Comparison of ENCODE assay signal across 16 cellular contexts in the genomic region with DNA sequence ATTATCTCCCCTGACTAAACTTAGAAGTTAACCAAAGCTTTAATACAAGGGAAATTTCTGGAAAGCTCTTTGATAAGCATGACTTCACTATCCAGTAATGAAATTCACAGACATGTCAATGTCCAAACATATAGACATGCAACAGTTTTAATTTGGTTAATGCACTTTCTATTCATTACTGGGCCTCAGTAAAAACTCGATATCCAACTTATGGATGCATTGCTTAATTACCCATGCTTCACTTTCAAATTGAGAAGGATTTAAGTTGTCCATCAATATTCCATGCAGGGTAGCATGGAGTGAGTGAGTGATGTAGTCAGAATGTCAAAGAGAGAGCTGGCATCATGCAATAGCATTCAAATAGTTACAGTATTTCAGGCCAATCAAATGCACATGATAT.
DNase-seq lines count a peak whose midpoint lies in the region; FAIRE-seq and TF ChIP-seq lines count a peak whose summit lies in the region.
"Had no signal": no experiment of that assay in that cellular context is flagged by ENCODE, and none has a peak within 500 bp of the region (broad histone marks: within the 10 kb centered on the region; RNA-seq: fewer than 3 reads in every experiment).

No MANE protein-coding gene starts in this region.

- no peak for TF ChIP-seq CTCF in neural cell (IDR thresholded peaks at IDR 0.05; ENCODE audit: poor library complexity, severe bottlenecking)
- no peak for TF ChIP-seq CTCF in sigmoid colon (IDR thresholded peaks at IDR 0.05)

- no peak overlapping the region for H3K9ac ChIP-seq in neural cell (ENCODE audit: low read length)
- H3K9ac ChIP-seq: BLaER1 treated with 17β-estradiol and CSF1 and Interleukin-3, amounts not matched to agents 10 nM and 100 nM had no signal

- peaks cover 4% of the 10 kb centered on the region for H3F3A ChIP-seq in neural cell (ENCODE audit: insufficient read depth, low read length, poor library complexity, severe bottlenecking)

- H3K27ac ChIP-seq in neural cell (ENCODE audit: low read length) (no peak overlapping the region), sigmoid colon (no peak overlapping the region)
- H3K27ac ChIP-seq: 22Rv1; A549; BLaER1 treated with 17β-estradiol and CSF1 and Interleukin-3, amounts not matched to agents 10 nM and 100 nM; C4-2B had no signal

- H3K9me3 ChIP-seq in neural cell (ENCODE audit: low read length) = no peaks in the 10 kb centered on the region
- no peaks in the 10 kb centered on the region for H3K9me3 ChIP-seq in sigmoid colon
- H3K9me3 ChIP-seq: A549; BLaER1 treated with 17β-estradiol and CSF1 and Interleukin-3, amounts not matched to agents 10 nM and 100 nM; Caco-2 had no signal

- FAIRE-seq in GM12892 (lab: Jason Lieb, UNC) = peak; percentile 17
- FAIRE-seq: A549 had no signal

- WGBS in sigmoid colon, 2 donors = 82 to 91% methylated on average over 1 of the region's 1 CpG

- H3K4me1 ChIP-seq in sigmoid colon = no peaks in the 10 kb centered on the region
- H3K4me1 ChIP-seq: BLaER1 treated with 17β-estradiol and CSF1 and Interleukin-3, amounts not matched to agents 10 nM and 100 nM had no signal

- H3K36me3 ChIP-seq in neural cell (ENCODE audit: insufficient read depth, low read length) (no peaks in the 10 kb centered on the region), sigmoid colon (no peaks in the 10 kb centered on the region)
- H3K36me3 ChIP-seq: BLaER1 treated with 17β-estradiol and CSF1 and Interleukin-3, amounts not matched to agents 10 nM and 100 nM had no signal

- TF ChIP-seq EP300 in neural cell (conservative IDR thresholded peaks at IDR 0.05; ENCODE audit: poor library complexity, severe bottlenecking) = peak; percentile 33
- no peak for TF ChIP-seq EP300 in sigmoid colon (IDR thresholded peaks at IDR 0.05)

- H3K79me2 ChIP-seq in neural cell (replicated peaks; ENCODE audit: insufficient read depth, low read length) = no peaks in the 10 kb centered on the region

- H3K9me2 ChIP-seq in neural cell (ENCODE audit: insufficient read depth, low read length) = no peaks in the 10 kb centered on the region

- no peaks in the 10 kb centered on the region for H4K20me1 ChIP-seq in neural cell (ENCODE audit: insufficient read depth)
- H4K20me1 ChIP-seq: BLaER1 treated with 17β-estradiol and CSF1 and Interleukin-3, amounts not matched to agents 10 nM and 100 nM had no signal

- peak; percentile 32 for DNase-seq in DMS79 (lab: John Stamatoyannopoulos, UW)
- DNase-seq in GM12892 (ENCODE audit: insufficient read length) = no peak
- DNase-seq in islet precursor cell = no peak
- DNase-seq in sigmoid colon = no peak
- DNase-seq: AML-193; Caco-2; Calu3; CD4-positive, alpha-beta T cell; CD8-positive, alpha-beta T cell; GDM1 had no signal

- TF ChIP-seq RAD21 in neural cell (conservative IDR thresholded peaks at IDR 0.05) = no peak

- intact Hi-C loops in sigmoid colon (cut with DNase I) = no loop called here

- no peak for TF ChIP-seq POLR2A in GM12892 (IDR thresholded peaks at IDR 0.05; ENCODE audit: low read depth, low read length)
- TF ChIP-seq POLR2A in sigmoid colon (IDR thresholded peaks at IDR 0.05) = no peak

- H3K4me3 ChIP-seq in neural cell (ENCODE audit: low read length) = no peak overlapping the region
- H3K4me3 ChIP-seq in sigmoid colon = no peak overlapping the region
- H3K4me3 ChIP-seq: A549; BLaER1 treated with 17β-estradiol and CSF1 and Interleukin-3, amounts not matched to agents 10 nM and 100 nM; GM12878 had no signal

- H2AFZ ChIP-seq in neural cell (ENCODE audit: low read depth, low read length) = no peak overlapping the region

- no peak overlapping the region for H3K4me2 ChIP-seq in neural cell (ENCODE audit: low read length)
- H3K4me2 ChIP-seq: A549; BLaER1 treated with 17β-estradiol and CSF1 and Interleukin-3, amounts not matched to agents 10 nM and 100 nM had no signal

- H3K27me3 ChIP-seq in neural cell (ENCODE audit: insufficient read depth, low read depth, low read length) = no peaks in the 10 kb centered on the region
- no peaks in the 10 kb centered on the region for H3K27me3 ChIP-seq in sigmoid colon
- H3K27me3 ChIP-seq: BLaER1 treated with 17β-estradiol and CSF1 and Interleukin-3, amounts not matched to agents 10 nM and 100 nM had no signal

TF ChIP-seq in neural cell, 6 proteins besides CTCF, POLR2A, EP300 and RAD21:
- TF ChIP-seq SMC3 (conservative IDR thresholded peaks at IDR 0.05; ENCODE audit: poor library complexity) = no peak
- TF ChIP-seq, protein P1, sequence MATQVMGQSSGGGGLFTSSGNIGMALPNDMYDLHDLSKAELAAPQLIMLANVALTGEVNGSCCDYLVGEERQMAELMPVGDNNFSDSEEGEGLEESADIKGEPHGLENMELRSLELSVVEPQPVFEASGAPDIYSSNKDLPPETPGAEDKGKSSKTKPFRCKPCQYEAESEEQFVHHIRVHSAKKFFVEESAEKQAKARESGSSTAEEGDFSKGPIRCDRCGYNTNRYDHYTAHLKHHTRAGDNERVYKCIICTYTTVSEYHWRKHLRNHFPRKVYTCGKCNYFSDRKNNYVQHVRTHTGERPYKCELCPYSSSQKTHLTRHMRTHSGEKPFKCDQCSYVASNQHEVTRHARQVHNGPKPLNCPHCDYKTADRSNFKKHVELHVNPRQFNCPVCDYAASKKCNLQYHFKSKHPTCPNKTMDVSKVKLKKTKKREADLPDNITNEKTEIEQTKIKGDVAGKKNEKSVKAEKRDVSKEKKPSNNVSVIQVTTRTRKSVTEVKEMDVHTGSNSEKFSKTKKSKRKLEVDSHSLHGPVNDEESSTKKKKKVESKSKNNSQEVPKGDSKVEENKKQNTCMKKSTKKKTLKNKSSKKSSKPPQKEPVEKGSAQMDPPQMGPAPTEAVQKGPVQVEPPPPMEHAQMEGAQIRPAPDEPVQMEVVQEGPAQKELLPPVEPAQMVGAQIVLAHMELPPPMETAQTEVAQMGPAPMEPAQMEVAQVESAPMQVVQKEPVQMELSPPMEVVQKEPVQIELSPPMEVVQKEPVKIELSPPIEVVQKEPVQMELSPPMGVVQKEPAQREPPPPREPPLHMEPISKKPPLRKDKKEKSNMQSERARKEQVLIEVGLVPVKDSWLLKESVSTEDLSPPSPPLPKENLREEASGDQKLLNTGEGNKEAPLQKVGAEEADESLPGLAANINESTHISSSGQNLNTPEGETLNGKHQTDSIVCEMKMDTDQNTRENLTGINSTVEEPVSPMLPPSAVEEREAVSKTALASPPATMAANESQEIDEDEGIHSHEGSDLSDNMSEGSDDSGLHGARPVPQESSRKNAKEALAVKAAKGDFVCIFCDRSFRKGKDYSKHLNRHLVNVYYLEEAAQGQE (IDR thresholded peaks at IDR 0.05; ENCODE audit: borderline replicate concordance) = no peak
- no peak for TF ChIP-seq POLR2AphosphoS5 (IDR thresholded peaks at IDR 0.05)
- no peak for TF ChIP-seq EZH2 (IDR thresholded peaks at IDR 0.05; ENCODE audit: borderline replicate concordance, insufficient read depth, low read length, poor library complexity, severe bottlenecking)
- no peak for TF ChIP-seq MXI1 (conservative IDR thresholded peaks at IDR 0.05; ENCODE audit: poor library complexity, severe bottlenecking)
- TF ChIP-seq TAF1 (IDR thresholded peaks at IDR 0.05; ENCODE audit: low read depth) = no peak
